ENCODE assay signal across 28 cellular contexts in the genomic region with DNA sequence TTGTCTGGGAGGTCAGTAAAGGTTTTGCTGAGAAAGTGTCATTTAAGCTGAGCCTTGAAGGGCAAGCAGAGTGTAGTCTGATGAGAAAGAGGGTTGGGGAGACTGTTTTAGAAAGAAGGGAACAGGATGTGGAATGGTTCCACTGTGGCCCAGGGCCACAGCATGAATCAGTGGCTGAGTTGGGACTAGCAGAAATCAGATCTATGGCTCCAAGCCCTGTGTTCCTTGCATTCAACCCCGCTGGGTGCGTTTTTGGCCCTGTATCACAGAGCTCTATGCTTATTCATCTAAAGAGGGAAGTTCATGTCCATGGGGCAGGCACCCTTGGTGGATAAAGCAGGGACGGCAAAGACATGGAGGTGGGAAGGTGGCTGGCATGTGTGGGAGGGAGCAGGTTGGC.
"Had no signal": no experiment of that assay in that cellular context is flagged by ENCODE, and none has a peak within 500 bp of the region (broad histone marks: within the 10 kb centered on the region; RNA-seq: fewer than 3 reads in every experiment).

No MANE protein-coding gene starts in this region.

- H3K27ac Mint-ChIP-seq: activated CD4-positive, alpha-beta memory T cell treated with anti-CD3 and anti-CD28 coated beads, Interleukin-2, amount 10 ng/mL, durations not matched to agents 7 days and 5 days; activated CD4-positive, alpha-beta T cell treated with anti-CD3 and anti-CD28 coated beads, Interleukin-2, amount 10 ng/mL, durations not matched to agents 7 days and 5 days; activated naive CD4-positive, alpha-beta T cell treated with anti-CD3 and anti-CD28 coated beads for 36 hours; activated naive CD8-positive, alpha-beta T cell; activated T-helper 17 cell treated with anti-CD3 and anti-CD28 coated beads, Interleukin-2, amount 50 U/mL, for 72 hours had no signal

- H3K9me3 Mint-ChIP-seq: activated CD4-positive, alpha-beta memory T cell treated with anti-CD3 and anti-CD28 coated beads, Interleukin-2, amount 10 ng/mL, durations not matched to agents 7 days and 5 days; activated CD4-positive, alpha-beta T cell treated with anti-CD3 and anti-CD28 coated beads, Interleukin-2, amount 10 ng/mL, durations not matched to agents 7 days and 5 days; activated naive CD4-positive, alpha-beta T cell treated with anti-CD3 and anti-CD28 coated beads for 36 hours; activated T-helper 17 cell treated with anti-CD3 and anti-CD28 coated beads, Interleukin-2, amount 50 U/mL, for 72 hours; T-cell had no signal

- H3K4me1 Mint-ChIP-seq: activated T-helper 17 cell treated with anti-CD3 and anti-CD28 coated beads, Interleukin-2, amount 50 U/mL, for 72 hours; T-cell had no signal

- DNase-seq: activated CD4-positive, alpha-beta memory T cell treated with anti-CD3 and anti-CD28 coated beads, Interleukin-2, amount 10 ng/mL, durations not matched to agents 7 days and 5 days; activated CD4-positive, alpha-beta T cell treated with anti-CD3 and anti-CD28 coated beads, Interleukin-2, amount 10 ng/mL, durations not matched to agents 7 days and 5 days; activated CD4-positive, CD25-positive, alpha-beta regulatory T cell; activated gamma-delta T cell; activated naive CD4-positive, alpha-beta T cell treated with anti-CD3 and anti-CD28 coated beads for 36 hours; activated T-cell treated with anti-CD3 and anti-CD28 coated beads for 4 hours; activated T-cell treated with anti-CD3 and anti-CD28 coated beads, Interleukin-2, amount 50 U/mL, for 48 hours; MM.1S; NCI-H1105 treated with DMSO at 0.1 percent for 48 hours; NCI-H1436 treated with DMSO at 0.1 percent for 48 hours; NCI-H187; NCI-H2081 treated with DMSO at 0.1 percent for 48 hours; NCI-H2171; NCI-H226; NCI-H526 treated with DMSO at 0.1 percent for 48 hours; NCI-H82; NK-92 treated with Interleukin-12 subunit alpha and Interleukin-12 subunit beta, amount 100 ng/mL, for 24 hours; OCI-M1; RPMI8226; T-cell; T-helper 2 cell; T1000 had no signal

- H3K27me3 ChIP-seq: breast epithelium had no signal

- H3K36me3 Mint-ChIP-seq: activated naive CD8-positive, alpha-beta T cell; T-cell had no signal

- H3K36me3 ChIP-seq: breast epithelium had no signal

- ATAC-seq: activated T-helper 17 cell treated with anti-CD3 and anti-CD28 coated beads, Interleukin-2, amount 50 U/mL, for 72 hours; Panc1; Right ventricle myocardium inferior; T-cell had no signal

- H3K4me3 Mint-ChIP-seq: activated CD4-positive, alpha-beta memory T cell treated with anti-CD3 and anti-CD28 coated beads, Interleukin-2, amount 10 ng/mL, durations not matched to agents 7 days and 5 days; activated CD4-positive, alpha-beta T cell treated with anti-CD3 and anti-CD28 coated beads, Interleukin-2, amount 10 ng/mL, durations not matched to agents 7 days and 5 days; activated naive CD4-positive, alpha-beta T cell treated with anti-CD3 and anti-CD28 coated beads for 36 hours; activated naive CD8-positive, alpha-beta T cell; activated T-helper 17 cell treated with anti-CD3 and anti-CD28 coated beads, Interleukin-2, amount 50 U/mL, for 72 hours; T-cell had no signal

- H3K4me3 ChIP-seq: breast epithelium, SK-N-MC had no signal

- H3K9me3 ChIP-seq: breast epithelium had no signal
